15 cellular contexts compared by ENCODE assay signal in the genomic region with DNA sequence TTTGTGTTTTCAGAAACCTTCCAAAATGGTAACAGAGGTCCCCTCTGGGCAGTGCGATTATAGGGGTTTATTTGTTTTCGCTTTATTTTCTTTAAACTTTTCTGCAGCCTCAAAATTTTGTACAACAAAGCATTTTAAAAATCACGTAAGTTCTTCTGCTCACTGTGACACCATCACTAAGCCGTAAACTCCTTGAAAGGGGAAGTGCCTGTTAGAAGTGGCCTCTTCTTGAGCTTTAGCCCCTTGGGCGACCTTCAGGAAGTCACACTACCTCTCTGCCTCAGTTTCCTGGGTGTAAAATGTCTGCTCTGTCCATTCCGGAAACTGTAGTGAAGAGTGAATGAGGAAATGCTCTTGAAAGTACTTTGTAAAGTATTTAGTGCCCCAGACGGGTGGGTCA. TPM values are rescaled to one million over a fixed set of nuclear protein-coding genes. Genes with fewer than 3 reads are reported as not detected.
A peak's percentile ranks its signal among the peaks of the same experiment; 100 is the strongest.
DNase-seq lines count a peak whose midpoint lies in the region; ATAC-seq and TF ChIP-seq lines count a peak whose summit lies in the region.
"Had no signal": no experiment of that assay in that cellular context is flagged by ENCODE, and none has a peak within 500 bp of the region (broad histone marks: within the 10 kb centered on the region; RNA-seq: fewer than 3 reads in every experiment).

No MANE protein-coding gene starts in this region.

- ATAC-seq in naive B cell (ENCODE audit: low read depth in 2 of 2) (no peak), HG03457 (IDR thresholded peaks at IDR 0.05; ENCODE audit: unreplicated experiment) (no peak)
- ATAC-seq: effector memory CD8-positive, alpha-beta T cell had no signal

- H3K4me1 ChIP-seq in BLaER1 (peaks cover 77% of the 10 kb centered on the region), ectodermal cell (ENCODE audit: control insufficient read depth, insufficient read depth, low read length) (peaks cover 30% of the 10 kb centered on the region)

- no peaks in the 10 kb centered on the region for H3K9me3 ChIP-seq in BLaER1
- no peaks in the 10 kb centered on the region for H3K9me3 ChIP-seq in ectodermal cell (ENCODE audit: control insufficient read depth, low read length)

- H3K9me3 Mint-ChIP-seq in naive B cell: no peaks in the 10 kb centered on the region
- H3K9me3 Mint-ChIP-seq: effector memory CD8-positive, alpha-beta T cell; HFFc6 had no signal

- H3K36me3 ChIP-seq in BLaER1: peaks cover 47% of the 10 kb centered on the region
- H3K36me3 ChIP-seq in ectodermal cell (ENCODE audit: control insufficient read depth, insufficient read depth, low read length): no peaks in the 10 kb centered on the region

- peaks cover 49 to 60% (median 57%) of the 10 kb centered on the region in 3 donors for H3K4me1 Mint-ChIP-seq in naive B cell

- H3K4me2 ChIP-seq in BLaER1: peak overlapping the region; percentile 100

- 90 to 93% methylated on average over 6 of the region's 7 CpGs for WGBS in ectodermal cell, 2 experiments

- no peaks in the 10 kb centered on the region for H3K27me3 Mint-ChIP-seq in naive B cell
- H3K27me3 Mint-ChIP-seq: effector memory CD8-positive, alpha-beta T cell had no signal

- peaks cover 3 to 11% of the 10 kb centered on the region in 2 donors for H3K36me3 Mint-ChIP-seq in naive B cell

- peak overlapping the region in 5 of 6 donors; percentile 76 to 98 (median 86) for H3K27ac Mint-ChIP-seq in naive B cell
- H3K27ac Mint-ChIP-seq: HFFc6, progenitor cell of endocrine pancreas had no signal

- no peaks in the 10 kb centered on the region for H3K27me3 ChIP-seq in BLaER1
- no peaks in the 10 kb centered on the region for H3K27me3 ChIP-seq in ectodermal cell (ENCODE audit: control insufficient read depth, insufficient read depth, low read length, poor library complexity, severe bottlenecking)

- POLR2A ChIA-PET in RWPE1 (lab: Yijun Ruan, JAX; ENCODE audit: low non-redundant PET): no interaction called here

- peaks cover 27% of the 10 kb centered on the region; the same call in 1 of the 2 replicates for H4K20me1 ChIP-seq in BLaER1

- peak overlapping the region in 5 of 8 donors; percentile 45 to 98 (median 56) for H3K4me3 Mint-ChIP-seq in naive B cell

- no peak overlapping the region for H3K9ac ChIP-seq in BLaER1

- H3K27ac ChIP-seq in BLaER1 (0 out of 2 replicates have a peak overlapping the region, but pooled peaks have one; percentile 66), ectodermal cell (ENCODE audit: insufficient read depth, low read depth, low read length, poor library complexity, severe bottlenecking) (no peak overlapping the region), RWPE1 (no peak overlapping the region)
- H3K27ac ChIP-seq: SK-N-MC had no signal

- H3K4me3 ChIP-seq in BLaER1 (no peak overlapping the region), ectodermal cell (ENCODE audit: insufficient read depth, low read depth, low read length) (peak overlapping the region; percentile 44)
- H3K4me3 ChIP-seq: SK-N-MC had no signal

- no peak for TF ChIP-seq CTCF in RWPE1 (conservative IDR thresholded peaks at IDR 0.05; ENCODE audit: low read depth)

- peak; percentile 24 for DNase-seq in Kasumi-1 (lab: John Stamatoyannopoulos, UW)
- no peak for DNase-seq in naive B cell
- no peak for DNase-seq in stimulated activated CD4-positive, alpha-beta T cell treated with anti-CD3 and anti-CD28 coated beads, Interleukin-4, amount 100 ng/mL, for 24 hours
- DNase-seq in activated CD8-positive, alpha-beta memory T cell treated with anti-CD3 and anti-CD28 coated beads, Interleukin-2, amount 50 U/mL, for 48 hours: no peak
- DNase-seq in RWPE1 (ENCODE audit: low spot score): no peak
- DNase-seq: activated CD4-positive, CD25-positive, alpha-beta regulatory T cell; effector memory CD8-positive, alpha-beta T cell; HFFc6; NCI-H187 treated with DMSO at 0.1 percent for 48 hours; stimulated activated naive CD4-positive, alpha-beta T cell treated with Interleukin-2 at 50 U/mL for 16 hours had no signal

- CTCF ChIA-PET in RWPE1 (lab: Yijun Ruan, JAX): no interaction called here

RNA-seq across cellular contexts. Expression of a gene that starts 26.6 kb away (rescaled TPM):
- polyA plus RNA-seq in ectodermal cell (2013, experiment 1 of 4): 2.2 TPM
- polyA plus RNA-seq in ectodermal cell (2013, experiment 2 of 4): 3.2 TPM
- polyA plus RNA-seq in ectodermal cell (2013, experiment 3 of 4): 3.1 TPM
- polyA plus RNA-seq in ectodermal cell (2013, experiment 4 of 4): 1.6 TPM
- 10 to 100 TPM; 32.3 to 76.2 (median 40.9) TPM for polyA plus RNA-seq in naive B cell (ENCODE audit: low read depth in 6 of 6)

Comparison
In these comparisons a context has a peak if more than half of its experiments do, and no peak if none do; other contexts are left out.
1. DNase-seq: peak in Kasumi-1 (2 of 2); none in naive B cell (single experiment), stimulated activated CD4-positive, alpha-beta T cell treated with anti-CD3 and anti-CD28 coated beads, Interleukin-4, amount 100 ng/mL, for 24 hours (single experiment), activated CD8-positive, alpha-beta memory T cell treated with anti-CD3 and anti-CD28 coated beads, Interleukin-2, amount 50 U/mL, for 48 hours (single experiment) and RWPE1 (single experiment).